ENCODE assay signal across 8 cellular contexts in the genomic region with DNA sequence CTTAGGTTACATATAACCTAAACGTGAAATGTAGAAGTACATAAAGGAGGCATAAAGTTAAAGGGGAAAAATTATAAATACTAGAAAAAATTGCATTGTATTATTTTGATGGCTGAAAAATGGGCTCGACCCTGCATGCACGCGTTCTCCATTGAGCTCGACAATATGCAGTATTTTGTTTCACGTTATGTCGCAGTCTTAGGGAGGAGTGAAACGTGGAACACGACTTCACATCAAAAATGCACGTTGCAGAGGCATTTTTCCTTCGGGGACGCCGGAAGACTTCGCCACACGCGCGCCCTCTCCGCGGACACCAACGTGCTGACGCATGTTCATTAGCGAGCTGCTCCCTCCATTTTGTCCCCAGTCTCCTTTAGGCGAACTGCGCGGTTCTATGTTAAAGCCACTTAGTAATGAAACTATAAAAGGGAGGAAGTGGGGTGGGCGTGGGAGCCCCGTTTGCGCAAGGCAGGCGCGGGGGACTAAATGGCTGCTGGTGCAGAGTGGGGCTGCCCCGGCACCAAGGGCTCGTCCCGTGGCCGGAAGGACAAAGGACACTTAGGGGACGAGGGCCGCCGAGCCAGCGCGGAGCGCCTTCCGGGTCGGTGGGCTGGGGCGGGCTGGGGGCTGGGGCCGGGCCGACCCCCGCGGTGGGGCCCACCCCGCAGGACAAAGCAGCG. TPM values are rescaled to one million over a fixed set of nuclear protein-coding genes. Genes with fewer than 3 reads are reported as not detected.
A peak's percentile ranks its signal among the peaks of the same experiment; 100 is the strongest.
DNase-seq lines count a peak whose midpoint lies in the region; ATAC-seq and TF ChIP-seq lines count a peak whose summit lies in the region.

No MANE protein-coding gene starts in this region.

- H3K27me3 ChIP-seq in GM23248 (replicated peaks; ENCODE audit: insufficient read depth) = no peaks in the 10 kb centered on the region
- no peaks in the 10 kb centered on the region for H3K27me3 ChIP-seq in foreskin keratinocyte

- H3K4me1 ChIP-seq in GM23248 (ENCODE audit: insufficient read depth) (peaks cover 25% of the 10 kb centered on the region), foreskin keratinocyte (peaks cover 4% of the 10 kb centered on the region)

- in situ Hi-C loops in G401 (cut with HindIII; ENCODE audit: low sequenced_read_pairs) (no loop called here), GM23248 (cut with MboI) (no loop called here)

- H2AFZ ChIP-seq in GM23248 = peak overlapping the region; percentile 80

- H3K9ac ChIP-seq in GM23248 = peak overlapping the region; percentile 98

- no peaks in the 10 kb centered on the region for H3K9me3 ChIP-seq in GM23248 (ENCODE audit: low read depth)

- no peaks in the 10 kb centered on the region for H4K20me1 ChIP-seq in GM23248 (ENCODE audit: insufficient read depth)

- no peaks in the 10 kb centered on the region for H3K27me3 Mint-ChIP-seq in osteocyte (ENCODE audit: unreplicated experiment)
- no peaks in the 10 kb centered on the region for H3K27me3 Mint-ChIP-seq in type B pancreatic cell

- no peak for TF ChIP-seq CTCF in foreskin keratinocyte (conservative IDR thresholded peaks at IDR 0.05)
- no peak for TF ChIP-seq CTCF in osteocyte (IDR thresholded peaks at IDR 0.05)
- no peak for TF ChIP-seq CTCF in type B pancreatic cell (conservative IDR thresholded peaks at IDR 0.05)

- H3K4me2 ChIP-seq in GM23248 (ENCODE audit: unreplicated experiment) = peak overlapping the region; percentile 99

- H3K4me3 ChIP-seq in GM23248 = peak overlapping the region; percentile 95

- peak; percentile 60 for ATAC-seq in foreskin keratinocyte

- WGBS in GM23248 (ENCODE audit: low coverage in 1 of 2, low lambda C conversion rate in 2 of 2, missing lambda C conversion rate in 2 of 2), 2 experiments = 2 to 3% methylated on average over 31 to 39 of the region's 49 CpGs

- H3K36me3 ChIP-seq in GM23248 (ENCODE audit: low read depth) = peaks cover 3% of the 10 kb centered on the region

- H3K4me3 Mint-ChIP-seq in osteocyte (ENCODE audit: unreplicated experiment) = peak overlapping the region; percentile 81
- H3K4me3 Mint-ChIP-seq in type B pancreatic cell = peak overlapping the region; percentile 93

- TF ChIP-seq POLR2A in Raji (IDR thresholded peaks at IDR 0.05; ENCODE audit: insufficient read depth, low read depth, low read length) = peak; percentile 60

- H3K36me3 Mint-ChIP-seq in osteocyte (ENCODE audit: unreplicated experiment) (peaks cover 14% of the 10 kb centered on the region), type B pancreatic cell (peaks cover 16% of the 10 kb centered on the region)

- H3K79me2 ChIP-seq in GM23248 (ENCODE audit: insufficient read depth) = peaks cover 40% of the 10 kb centered on the region

- H3K27ac Mint-ChIP-seq in osteocyte (ENCODE audit: unreplicated experiment) (peak overlapping the region; percentile 100), type B pancreatic cell (peak overlapping the region; percentile 100)

- H3K4me1 Mint-ChIP-seq in osteocyte (ENCODE audit: unreplicated experiment) (peaks cover 50% of the 10 kb centered on the region), type B pancreatic cell (ENCODE audit: unreplicated experiment) (peaks cover 26% of the 10 kb centered on the region)

- DNase-seq in G401 (ENCODE audit: low spot score) (peak; percentile 89), GM23248 (peak; percentile 95), Kasumi-1 (lab: John Stamatoyannopoulos, UW) (peak; percentile 92 to 95), foreskin keratinocyte (peak; percentile 78 to 85), osteocyte (ENCODE audit: extremely low spot score, unreplicated experiment) (peak; percentile 94), type B pancreatic cell (ENCODE audit: extremely low spot score, unreplicated experiment) (peak; percentile 95)
- peak; percentile 84 for DNase-seq in activated gamma-delta T cell treated with anti-CD3 and anti-CD28 coated beads, Interleukin-2, amount 50 U/mL, for 16 hours (ENCODE audit: low read depth)

- H3F3A ChIP-seq in GM23248 (ENCODE audit: insufficient read depth) = peaks cover 55% of the 10 kb centered on the region

- no peaks in the 10 kb centered on the region for H3K9me2 ChIP-seq in GM23248 (ENCODE audit: insufficient read depth)

- H3K27ac ChIP-seq in GM23248 (peak overlapping the region; percentile 99), foreskin keratinocyte (peak overlapping the region; percentile 97)

- H3K9me3 Mint-ChIP-seq in osteocyte (ENCODE audit: unreplicated experiment) (no peaks in the 10 kb centered on the region), type B pancreatic cell (no peaks in the 10 kb centered on the region)

RNA-seq across cellular contexts. Expression of a gene that starts 0.7 kb away (rescaled TPM):
- total RNA-seq in G401 (2014; rRNA removed; shearing (Covaris generic)) = 11.9 and 12.2 TPM in 2 replicates
- total RNA-seq in GM23248 (2014; rRNA removed; shearing (Covaris generic)) = 21.5 and 21.9 TPM in 2 replicates
- polyA plus RNA-seq in GM23248 (2016; fragmentation: Nextera tagmentation; extraction: Ambion mirVana) (86.5 and 88.0 TPM in 2 replicates), foreskin keratinocyte (44.9 and 54.7 TPM in 2 replicates)
- total RNA-seq in foreskin keratinocyte (28.5 and 31.4 TPM in 2 replicates), osteocyte (27.4 and 27.6 TPM in 2 replicates), type B pancreatic cell (ENCODE audit: low replicate concordance) (22.7 TPM in 2 replicates)

RNA-seq across cellular contexts. Expression of a gene that starts 29.6 kb away (rescaled TPM):
- 172 and 277 TPM in 2 replicates for total RNA-seq in G401 (2014; rRNA removed; shearing (Covaris generic))
- 226 and 227 TPM in 2 replicates for total RNA-seq in GM23248 (2014; rRNA removed; shearing (Covaris generic))
- polyA plus RNA-seq in GM23248 (2016; fragmentation: Nextera tagmentation; extraction: Ambion mirVana) (166 and 173 TPM in 2 replicates), foreskin keratinocyte (190 and 234 TPM in 2 replicates)
- total RNA-seq in foreskin keratinocyte (361 and 420 TPM in 2 replicates), osteocyte (292 and 299 TPM in 2 replicates), type B pancreatic cell (ENCODE audit: low replicate concordance) (328 and 485 TPM in 2 replicates)

Comparison
In these comparisons a context has a peak if more than half of its experiments do, and no peak if none do; other contexts are left out.
1. Peak in every context shown above with its lines: DNase-seq, ATAC-seq, H3K4me3 ChIP-seq and H3K27ac ChIP-seq.